In the genomic region with DNA sequence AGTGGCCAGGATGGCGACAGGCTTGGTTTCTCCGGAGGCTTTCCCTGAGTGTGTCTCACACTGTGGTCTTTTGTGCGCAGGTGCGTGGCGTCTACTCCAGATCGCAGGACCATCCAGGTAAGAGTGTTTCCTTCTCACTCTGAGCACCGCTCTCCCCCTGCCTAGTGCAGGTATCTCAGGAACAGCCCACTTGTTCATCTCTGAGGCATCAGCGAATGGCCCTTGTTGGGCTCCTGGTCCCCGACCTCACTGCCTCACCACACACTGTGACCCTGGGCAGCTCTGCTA, we compare ENCODE assay signal across 14 cellular contexts. TPM values are rescaled to one million over a fixed set of nuclear protein-coding genes. Genes with fewer than 3 reads are reported as not detected.
A peak's percentile ranks its signal among the peaks of the same experiment; 100 is the strongest.
DNase-seq lines count a peak whose midpoint lies in the region; ATAC-seq and TF ChIP-seq lines count a peak whose summit lies in the region.
"Had no signal": no experiment of that assay in that cellular context is flagged by ENCODE, and none has a peak within 500 bp of the region (broad histone marks: within the 10 kb centered on the region; RNA-seq: fewer than 3 reads in every experiment).

No MANE protein-coding gene starts in this region.

- H3K36me3 ChIP-seq in adipocyte (ENCODE audit: control insufficient read depth, insufficient read depth, low read length, severe bottlenecking) (no peaks in the 10 kb centered on the region), left ventricle myocardium inferior (peaks cover 7% of the 10 kb centered on the region), neuronal stem cell (replicated peaks in 1 of 2; ENCODE audit: control insufficient read depth in 2 of 2, insufficient read depth in 2 of 2, low read length in 2 of 2) (no peaks in the 10 kb centered on the region), upper lobe of left lung (no peaks in the 10 kb centered on the region)
- no peaks in the 10 kb centered on the region for H3K36me3 ChIP-seq in CD4-positive, alpha-beta memory T cell (ENCODE audit: insufficient read depth, low read length)

- H2AFZ ChIP-seq in neuronal stem cell (ENCODE audit: low read length): no peak overlapping the region

- peak in 1 of 4 donors; percentile 12 for TF ChIP-seq POLR2A in upper lobe of left lung (IDR thresholded peaks at IDR 0.05)

- POLR2A ChIA-PET in CD4-positive, alpha-beta memory T cell (lab: Charles Lee; ENCODE audit: partially characterized antibody): no interaction called here

- H2AK5ac ChIP-seq in neuronal stem cell (ENCODE audit: low read depth, low read length): no peak overlapping the region

- no CpG with 5 or more reads among the region's 9 CpGs for WGBS in neuronal stem cell (ENCODE audit: extremely low coverage in 2 of 2, insufficient read length in 2 of 2, insufficient replicate concordance in 1 of 2), 2 donors
- WGBS in upper lobe of left lung, 2 donors: 55 to 61% methylated on average over 9 of the region's 9 CpGs

- H3K9ac ChIP-seq in adipocyte (ENCODE audit: low read length): peak overlapping the region; percentile 81
- H3K9ac ChIP-seq in neuronal stem cell (ENCODE audit: low read depth, low read length, poor library complexity): no peak overlapping the region

- no peak overlapping the region for H2BK5ac ChIP-seq in neuronal stem cell (ENCODE audit: low read length)

- H2BK15ac ChIP-seq in neuronal stem cell (ENCODE audit: low read length): no peak overlapping the region

- no peaks in the 10 kb centered on the region for H3K79me1 ChIP-seq in neuronal stem cell (ENCODE audit: low read depth, low read length)

- H2BK12ac ChIP-seq in neuronal stem cell (ENCODE audit: low read length): no peak overlapping the region

- no peak overlapping the region for H4K91ac ChIP-seq in neuronal stem cell (ENCODE audit: low read depth, low read length, poor library complexity)

- TF ChIP-seq CTCF in left ventricle myocardium inferior (IDR thresholded peaks at IDR 0.05; ENCODE audit: borderline replicate concordance): no peak
- no peak for TF ChIP-seq CTCF in upper lobe of left lung (IDR thresholded peaks at IDR 0.05)
- TF ChIP-seq CTCF in GM13976 (IDR thresholded peaks at IDR 0.05; ENCODE audit: borderline replicate concordance, control extremely low read depth, extremely low read depth, insufficient read depth, missing control alignments): no peak

- no peak overlapping the region for H3K27ac Mint-ChIP-seq in CD4-positive, alpha-beta memory T cell
- H3K27ac Mint-ChIP-seq in activated naive CD4-positive, alpha-beta T cell treated with anti-CD3 and anti-CD28 coated beads, Interleukin-2, amount 10 ng/mL, durations not matched to agents 7 days and 5 days: no peak overlapping the region
- H3K27ac Mint-ChIP-seq: activated CD8-positive, alpha-beta memory T cell treated with anti-CD3 and anti-CD28 coated beads, Interleukin-2, amount 10 ng/mL, durations not matched to agents 7 days and 5 days had no signal

- peak overlapping the region; percentile 34 for H3K23ac ChIP-seq in neuronal stem cell (ENCODE audit: low read depth, low read length, poor library complexity)

- H3K4me3 ChIP-seq in adipocyte (ENCODE audit: low read length) (peak overlapping the region; percentile 84), left ventricle myocardium inferior (peak overlapping the region; percentile 73), neuronal stem cell (ENCODE audit: low read length in 2 of 2) (peak overlapping the region in 1 of 2 donors; percentile 12), upper lobe of left lung (peak overlapping the region; percentile 35 to 57 (median 50))
- H3K4me3 ChIP-seq in CD4-positive, alpha-beta memory T cell (ENCODE audit: low read length in 2 of 2): no peak overlapping the region

- no peaks in the 10 kb centered on the region for H3K9me3 Mint-ChIP-seq in CD4-positive, alpha-beta memory T cell
- no peaks in the 10 kb centered on the region for H3K9me3 Mint-ChIP-seq in activated naive CD4-positive, alpha-beta T cell treated with anti-CD3 and anti-CD28 coated beads, Interleukin-2, amount 10 ng/mL, durations not matched to agents 7 days and 5 days

- H3K9me3 ChIP-seq in adipocyte (ENCODE audit: control insufficient read depth, low read length): no peaks in the 10 kb centered on the region
- no peaks in the 10 kb centered on the region for H3K9me3 ChIP-seq in left ventricle myocardium inferior (replicated peaks)
- H3K9me3 ChIP-seq in neuronal stem cell (replicated peaks in 1 of 2; ENCODE audit: control insufficient read depth in 2 of 2, insufficient read depth in 1 of 2, low read depth in 1 of 2, low read length in 2 of 2): peaks cover 0 to 8% of the 10 kb centered on the region in 2 donors
- H3K9me3 ChIP-seq in upper lobe of left lung: no peaks in the 10 kb centered on the region
- H3K9me3 ChIP-seq in CD4-positive, alpha-beta memory T cell (ENCODE audit: control insufficient read depth in 1 of 2, low read length in 2 of 2): no peaks in the 10 kb centered on the region

- H3K27me3 ChIP-seq in adipocyte (replicated peaks; ENCODE audit: control insufficient read depth, insufficient read depth, low read length) (no peaks in the 10 kb centered on the region), left ventricle myocardium inferior (ENCODE audit: low read depth) (no peaks in the 10 kb centered on the region), neuronal stem cell (ENCODE audit: control insufficient read depth in 3 of 3, insufficient read depth in 3 of 3, low read depth in 1 of 3, low read length in 3 of 3) (peaks cover 0 to 31% (median 0%) of the 10 kb centered on the region in 3 experiments), upper lobe of left lung (no peaks in the 10 kb centered on the region)
- H3K27me3 ChIP-seq in CD4-positive, alpha-beta memory T cell (ENCODE audit: insufficient read depth, low read length): no peaks in the 10 kb centered on the region

- H3K18ac ChIP-seq in neuronal stem cell (ENCODE audit: low read length): peak overlapping the region; percentile 66

- H3K36me3 Mint-ChIP-seq in CD4-positive, alpha-beta memory T cell: no peaks in the 10 kb centered on the region
- H3K36me3 Mint-ChIP-seq in activated naive CD4-positive, alpha-beta T cell treated with anti-CD3 and anti-CD28 coated beads, Interleukin-2, amount 10 ng/mL, durations not matched to agents 7 days and 5 days: no peaks in the 10 kb centered on the region
- H3K36me3 Mint-ChIP-seq: activated CD8-positive, alpha-beta memory T cell treated with anti-CD3 and anti-CD28 coated beads, Interleukin-2, amount 10 ng/mL, durations not matched to agents 7 days and 5 days had no signal

- ATAC-seq in upper lobe of left lung (ENCODE audit: low FRiP score in 2 of 2): peak; percentile 38 to 81
- ATAC-seq: activated CD8-positive, alpha-beta memory T cell treated with anti-CD3 and anti-CD28 coated beads, Interleukin-2, amount 10 ng/mL, durations not matched to agents 7 days and 5 days had no signal

- H3K14ac ChIP-seq in neuronal stem cell (ENCODE audit: low read length): no peak overlapping the region

- no peak overlapping the region for H3K4ac ChIP-seq in neuronal stem cell (ENCODE audit: low read length)

- H3K27me3 Mint-ChIP-seq in CD4-positive, alpha-beta memory T cell: peaks cover 10 to 16% of the 10 kb centered on the region in 2 donors
- peaks cover 36% of the 10 kb centered on the region for H3K27me3 Mint-ChIP-seq in activated naive CD4-positive, alpha-beta T cell treated with anti-CD3 and anti-CD28 coated beads, Interleukin-2, amount 10 ng/mL, durations not matched to agents 7 days and 5 days

- peaks cover 0 to 6% (median 1%) of the 10 kb centered on the region in 4 donors for H3K4me1 Mint-ChIP-seq in CD4-positive, alpha-beta memory T cell
- no peaks in the 10 kb centered on the region for H3K4me1 Mint-ChIP-seq in activated naive CD4-positive, alpha-beta T cell treated with anti-CD3 and anti-CD28 coated beads, Interleukin-2, amount 10 ng/mL, durations not matched to agents 7 days and 5 days
- H3K4me1 Mint-ChIP-seq: activated CD8-positive, alpha-beta memory T cell treated with anti-CD3 and anti-CD28 coated beads, Interleukin-2, amount 10 ng/mL, durations not matched to agents 7 days and 5 days had no signal

- no peak overlapping the region for H2BK120ac ChIP-seq in neuronal stem cell (ENCODE audit: low read depth, low read length)

- peaks cover 18% of the 10 kb centered on the region for H3K4me1 ChIP-seq in adipocyte (ENCODE audit: control insufficient read depth, insufficient read depth, low read length)
- peaks cover 74% of the 10 kb centered on the region for H3K4me1 ChIP-seq in left ventricle myocardium inferior
- peaks cover 2 to 14% of the 10 kb centered on the region in 2 donors for H3K4me1 ChIP-seq in neuronal stem cell (ENCODE audit: control insufficient read depth in 2 of 2, insufficient read depth in 1 of 2, low read depth in 1 of 2, low read length in 2 of 2)
- H3K4me1 ChIP-seq in upper lobe of left lung: peaks cover 0 to 17% (median 12%) of the 10 kb centered on the region in 4 donors
- H3K4me1 ChIP-seq in CD4-positive, alpha-beta memory T cell (ENCODE audit: insufficient read depth, low read length): no peaks in the 10 kb centered on the region

- no peak for DNase-seq in adipocyte (ENCODE audit: low read depth)
- DNase-seq in left ventricle myocardium inferior: no peak
- DNase-seq in neuronal stem cell (ENCODE audit: low spot score): no peak
- DNase-seq in upper lobe of left lung: peak in 1 of 2 donors; percentile 79
- DNase-seq in DMS153 treated with DMSO at 0.1 percent for 48 hours (lab: John Stamatoyannopoulos, UW; ENCODE audit: unreplicated experiment): no peak
- DNase-seq in CD4-positive, alpha-beta memory T cell: no peak
- DNase-seq in activated naive CD4-positive, alpha-beta T cell treated with anti-CD3 and anti-CD28 coated beads, Interleukin-2, amount 10 ng/mL, durations not matched to agents 7 days and 5 days: no peak
- no peak for DNase-seq in GM13976 (ENCODE audit: low spot score)
- DNase-seq: activated CD8-positive, alpha-beta memory T cell treated with anti-CD3 and anti-CD28 coated beads, Interleukin-2, amount 10 ng/mL, durations not matched to agents 7 days and 5 days; effector CD4-positive, alpha-beta T cell; hippocampal formation; NCI-H2107; T-helper 2 cell had no signal

- no peak overlapping the region for H3K4me2 ChIP-seq in neuronal stem cell (ENCODE audit: insufficient read depth, low read length, poor library complexity, severe bottlenecking)

- TF ChIP-seq EP300 in upper lobe of left lung (IDR thresholded peaks at IDR 0.05): no peak

- CTCF ChIA-PET in CD4-positive, alpha-beta memory T cell (lab: Charles Lee; ENCODE audit: partially characterized antibody): no interaction called here
- CTCF ChIA-PET in activated naive CD4-positive, alpha-beta T cell treated with anti-CD3 and anti-CD28 coated beads, Interleukin-2, amount 10 ng/mL, durations not matched to agents 7 days and 5 days (lab: Charles Lee): no interaction called here

- H3K4me3 Mint-ChIP-seq in CD4-positive, alpha-beta memory T cell: no peak overlapping the region
- no peak overlapping the region for H3K4me3 Mint-ChIP-seq in activated naive CD4-positive, alpha-beta T cell treated with anti-CD3 and anti-CD28 coated beads, Interleukin-2, amount 10 ng/mL, durations not matched to agents 7 days and 5 days
- H3K4me3 Mint-ChIP-seq: activated CD8-positive, alpha-beta memory T cell treated with anti-CD3 and anti-CD28 coated beads, Interleukin-2, amount 10 ng/mL, durations not matched to agents 7 days and 5 days had no signal

- H3K27ac ChIP-seq in left ventricle myocardium inferior (replicated peaks) (peak overlapping the region; percentile 89), neuronal stem cell (replicated peaks; ENCODE audit: low read length) (no peak overlapping the region), upper lobe of left lung (peak overlapping the region; percentile 63 to 81 (median 75))
- H3K27ac ChIP-seq in CD4-positive, alpha-beta memory T cell (ENCODE audit: low read depth, low read length): no peak overlapping the region

- in situ Hi-C loops in GM13976 (cut with MboI; ENCODE audit: low sequenced_read_pairs, unreplicated experiment): no loop called here

- no peak overlapping the region for H4K8ac ChIP-seq in neuronal stem cell (ENCODE audit: low read depth, low read length)

- intact Hi-C loops in left ventricle myocardium inferior (cut with micrococcal nuclease): no loop called here
- intact Hi-C loops in CD4-positive, alpha-beta memory T cell (cut with micrococcal nuclease): no loop called here

RNA-seq across cellular contexts. Expression of a gene that starts 0.8 kb away (rescaled TPM):
- total RNA-seq in left ventricle myocardium inferior (99.5 TPM), upper lobe of left lung (100 to 1,000 TPM in 2 of 6 donors, 10 to 100 TPM in 4; 84.2 to 124 (median 94.7) TPM)
- polyA plus RNA-seq in neuronal stem cell (2013, experiment 1 of 2): 0.28 TPM
- polyA plus RNA-seq in neuronal stem cell (2013, experiment 2 of 2): 0.32 TPM
- not detected for total RNA-seq in CD4-positive, alpha-beta memory T cell
- polyA plus RNA-seq in CD4-positive, alpha-beta memory T cell: not detected
- total RNA-seq: LHCN-M2 had no signal

Comparison
In these comparisons a context has a peak if more than half of its experiments do, and no peak if none do; other contexts are left out.
1. H3K4me3 ChIP-seq: peak in adipocyte (single experiment), left ventricle myocardium inferior (single experiment) and upper lobe of left lung (4 of 4); none in CD4-positive, alpha-beta memory T cell (0 of 2).
2. H3K27ac ChIP-seq: peak in left ventricle myocardium inferior (single experiment) and upper lobe of left lung (4 of 4); none in neuronal stem cell (single experiment) and CD4-positive, alpha-beta memory T cell (single experiment).
3. RNA of a gene that starts 0.8 kb away (total RNA-seq): 99.5 TPM in left ventricle myocardium inferior (single experiment) and 84.2 to 124 TPM in upper lobe of left lung; not detected in CD4-positive, alpha-beta memory T cell; every median in the first group is over 10 times any median in the second.